Comparison of ENCODE assay signal across 21 cellular contexts in genomic region chr13:52999093-52999696, GRCh38. TPM values are rescaled to one million over a fixed set of nuclear protein-coding genes. Genes with fewer than 3 reads are reported as not detected.
"Had no signal": no experiment of that assay in that cellular context is flagged by ENCODE, and none has a peak within 500 bp of the region (broad histone marks: within the 10 kb centered on the region; RNA-seq: fewer than 3 reads in every experiment).

No MANE protein-coding gene starts in this region.

- H3K27ac ChIP-seq: brain microvascular endothelial cell, dorsolateral prefrontal cortex, epithelial cell of prostate, ovary, upper lobe of right lung had no signal

- H3K4me1 ChIP-seq: upper lobe of right lung had no signal

- H3K36me3 Mint-ChIP-seq: activated CD8-positive, alpha-beta memory T cell treated with anti-CD3 and anti-CD28 coated beads, Interleukin-2, amount 10 ng/mL, durations not matched to agents 7 days and 5 days; WTC11 had no signal

- ATAC-seq: activated CD4-positive, alpha-beta T cell treated with anti-CD3 and anti-CD28 coated beads for 36 hours; activated CD8-positive, alpha-beta memory T cell treated with anti-CD3 and anti-CD28 coated beads, Interleukin-2, amount 10 ng/mL, durations not matched to agents 7 days and 5 days; left lobe of liver; upper lobe of right lung; WTC11 had no signal

- DNase-seq: activated CD4-positive, alpha-beta memory T cell treated with anti-CD3 and anti-CD28 coated beads, Interleukin-2, amount 10 ng/mL, durations not matched to agents 7 days and 5 days; activated CD4-positive, alpha-beta T cell treated with anti-CD3 and anti-CD28 coated beads for 36 hours; activated CD8-positive, alpha-beta memory T cell treated with anti-CD3 and anti-CD28 coated beads, Interleukin-2, amount 10 ng/mL, durations not matched to agents 7 days and 5 days; activated naive CD4-positive, alpha-beta T cell; brain microvascular endothelial cell; central memory CD4-positive, alpha-beta T cell; dorsolateral prefrontal cortex; endodermal cell; hypothalamus; midbrain; ovary; stimulated activated naive CD4-positive, alpha-beta T cell; upper lobe of right lung had no signal

- H3K27ac Mint-ChIP-seq: activated CD4-positive, alpha-beta memory T cell treated with anti-CD3 and anti-CD28 coated beads, Interleukin-2, amount 10 ng/mL, durations not matched to agents 7 days and 5 days; activated CD4-positive, alpha-beta T cell treated with anti-CD3 and anti-CD28 coated beads for 36 hours; activated CD8-positive, alpha-beta memory T cell treated with anti-CD3 and anti-CD28 coated beads, Interleukin-2, amount 10 ng/mL, durations not matched to agents 7 days and 5 days; endodermal cell; T-helper 2 cell treated with Interferon-gamma antibody and Interleukin-4, amounts not matched to agents 5 μg/mL and 100 μg/mL, for 36 hours; WTC11 had no signal

- H3K9me3 ChIP-seq: ovary, upper lobe of right lung had no signal

- H3K4me3 Mint-ChIP-seq: activated CD4-positive, alpha-beta memory T cell treated with anti-CD3 and anti-CD28 coated beads, Interleukin-2, amount 10 ng/mL, durations not matched to agents 7 days and 5 days; activated CD4-positive, alpha-beta T cell treated with anti-CD3 and anti-CD28 coated beads for 36 hours; activated CD8-positive, alpha-beta memory T cell treated with anti-CD3 and anti-CD28 coated beads, Interleukin-2, amount 10 ng/mL, durations not matched to agents 7 days and 5 days; endodermal cell; neural crest cell; T-helper 2 cell treated with Interferon-gamma antibody and Interleukin-4, amounts not matched to agents 5 μg/mL and 100 μg/mL, for 36 hours; WTC11 had no signal

- H3K9me3 Mint-ChIP-seq: activated CD4-positive, alpha-beta memory T cell treated with anti-CD3 and anti-CD28 coated beads, Interleukin-2, amount 10 ng/mL, durations not matched to agents 7 days and 5 days; endodermal cell; neural crest cell; T-helper 2 cell treated with Interferon-gamma antibody and Interleukin-4, amounts not matched to agents 5 μg/mL and 100 μg/mL, for 36 hours had no signal

- H3K36me3 ChIP-seq: brain microvascular endothelial cell, ovary, upper lobe of right lung had no signal

- H3K27me3 Mint-ChIP-seq: activated CD4-positive, alpha-beta memory T cell treated with anti-CD3 and anti-CD28 coated beads, Interleukin-2, amount 10 ng/mL, durations not matched to agents 7 days and 5 days; activated CD8-positive, alpha-beta memory T cell treated with anti-CD3 and anti-CD28 coated beads, Interleukin-2, amount 10 ng/mL, durations not matched to agents 7 days and 5 days had no signal

- H3K4me3 ChIP-seq: dorsolateral prefrontal cortex, ovary, upper lobe of right lung had no signal

- H3K27me3 ChIP-seq: brain microvascular endothelial cell, dorsolateral prefrontal cortex, ovary, upper lobe of right lung had no signal

- H3K4me1 Mint-ChIP-seq: activated CD4-positive, alpha-beta memory T cell treated with anti-CD3 and anti-CD28 coated beads, Interleukin-2, amount 10 ng/mL, durations not matched to agents 7 days and 5 days; activated CD4-positive, alpha-beta T cell treated with anti-CD3 and anti-CD28 coated beads for 36 hours; activated CD8-positive, alpha-beta memory T cell treated with anti-CD3 and anti-CD28 coated beads, Interleukin-2, amount 10 ng/mL, durations not matched to agents 7 days and 5 days had no signal

RNA-seq across cellular contexts. Expression of gene OLFM4, which starts 29.4 kb away (rescaled TPM):
- total RNA-seq: activated CD4-positive, alpha-beta memory T cell treated with anti-CD3 and anti-CD28 coated beads, Interleukin-2, amount 10 ng/mL, durations not matched to agents 7 days and 5 days; activated CD4-positive, alpha-beta T cell treated with anti-CD3 and anti-CD28 coated beads for 36 hours; activated CD8-positive, alpha-beta memory T cell treated with anti-CD3 and anti-CD28 coated beads, Interleukin-2, amount 10 ng/mL, durations not matched to agents 7 days and 5 days; endodermal cell; lung microvascular endothelial cell; myocyte; neural crest cell; upper lobe of right lung had no signal
- polyA plus RNA-seq: keratinocyte had no signal
